1 cellular context compared by ENCODE assay signal in genomic region chr14:68960123-68960522, GRCh38.
TF ChIP-seq lines count a peak whose summit lies in the region.

No MANE protein-coding gene starts in this region.

TF ChIP-seq in HepG2, 621 proteins besides CTCF, POLR2A, EP300 and RAD21:
- TF ChIP-seq ZNF776 (CRISPR knock-in tag; IDR thresholded peaks at IDR 0.05) (no peak), MAFK (conservative IDR thresholded peaks at IDR 0.05 in 1 of 2, IDR thresholded peaks at IDR 0.05 in 1 of 2; ENCODE audit: low read length in 2 of 2) (peak; percentile 46 to 62; a peak in 3 of 4 replicates), ZBTB10 (CRISPR knock-in tag; IDR thresholded peaks at IDR 0.05; ENCODE audit: borderline replicate concordance) (no peak), CBX2 (IDR thresholded peaks at IDR 0.05; ENCODE audit: low read depth, low read length) (no peak), CBX2 (CRISPR knock-in tag; IDR thresholded peaks at IDR 0.05; ENCODE audit: low read depth) (no peak), FOSL1 (CRISPR knock-in tag; IDR thresholded peaks at IDR 0.05; ENCODE audit: borderline replicate concordance) (no peak), ZNF782 (CRISPR knock-in tag; IDR thresholded peaks at IDR 0.05; ENCODE audit: borderline replicate concordance) (no peak), YEATS2 (CRISPR knock-in tag; IDR thresholded peaks at IDR 0.05; ENCODE audit: borderline replicate concordance) (no peak), GTF3A (CRISPR knock-in tag; conservative IDR thresholded peaks at IDR 0.05) (no peak)
